13 cellular contexts compared by ENCODE assay signal in genomic region chr10:132322621-132323048, GRCh38. TPM values are rescaled to one million over a fixed set of nuclear protein-coding genes. Genes with fewer than 3 reads are reported as not detected.
DNase-seq lines count a peak whose midpoint lies in the region; ATAC-seq and TF ChIP-seq lines count a peak whose summit lies in the region.
"Had no signal": no experiment of that assay in that cellular context is flagged by ENCODE, and none has a peak within 500 bp of the region (broad histone marks: within the 10 kb centered on the region; RNA-seq: fewer than 3 reads in every experiment).

No MANE protein-coding gene starts in this region.

- H3K4me3 Mint-ChIP-seq in MCF 10A (ENCODE audit: unreplicated experiment) = peak overlapping the region; percentile 58
- H3K4me3 Mint-ChIP-seq: activated B cell treated with CpG ODN at 0.5 μM for 24 hours had no signal

- H3K27ac ChIP-seq in breast epithelium (no peak overlapping the region), Panc1 (ENCODE audit: low read length) (peak overlapping the region; percentile 52), colonic mucosa (no peak overlapping the region)

- no peak overlapping the region for H3K9ac ChIP-seq in colonic mucosa (ENCODE audit: low read depth in 2 of 2, low read length in 2 of 2)

- peaks cover 36% of the 10 kb centered on the region for H3K36me3 Mint-ChIP-seq in MCF 10A (ENCODE audit: insufficient read depth, unreplicated experiment)

- POLR2A ChIA-PET in MCF 10A (lab: Yijun Ruan, JAX) (interaction anchor here (0.7 to 1.0 kb wide), 3 partner anchors 9 to 96 kb away, joined by 3 to 6 read pairs (median 5); no protein-coding TSS in a partner anchor), Panc1 (lab: Charles Lee) (no interaction called here)

- in situ Hi-C loops in Panc1 (cut with HindIII; ENCODE audit: low pct_unique_long_range_greater_than_20kb, low sequenced_read_pairs) = no loop called here

- no peaks in the 10 kb centered on the region for H3K27me3 ChIP-seq in breast epithelium
- no peaks in the 10 kb centered on the region for H3K27me3 ChIP-seq in Panc1 (ENCODE audit: control insufficient read depth, insufficient read depth, low read length)
- H3K27me3 ChIP-seq in colonic mucosa = no peaks in the 10 kb centered on the region

- H3K27ac Mint-ChIP-seq in MCF 10A (ENCODE audit: low read depth, unreplicated experiment) = peak overlapping the region; percentile 87
- H3K27ac Mint-ChIP-seq: activated B cell treated with CpG ODN at 0.5 μM for 24 hours had no signal

- DNase-seq in MCF 10A (ENCODE audit: unreplicated experiment) (peak; percentile 90), breast epithelium (ENCODE audit: low spot score in 2 of 2) (no peak), Panc1 (ENCODE audit: low read depth, low spot score) (no peak), fibroblast of peridontal ligament (ENCODE audit: extremely low read depth) (peak; percentile 51), stromal cell of bone marrow (ENCODE audit: low read depth) (peak; percentile 47), NCI-H524 treated with DMSO at 0.1 percent for 48 hours (lab: John Stamatoyannopoulos, UW) (no peak), DMS114 treated with DMSO at 0.1 percent for 48 hours (lab: John Stamatoyannopoulos, UW; ENCODE audit: unreplicated experiment) (no peak), colonic mucosa (no peak)
- DNase-seq: activated B cell treated with CpG ODN at 0.5 μM for 24 hours; dermis blood vessel endothelial cell; hippocampal formation; NCI-H1694 treated with DMSO at 0.1 percent for 48 hours; stimulated activated naive CD8-positive, alpha-beta T cell treated with anti-CD3 and anti-CD28 coated beads, Interleukin-15, Interleukin-2, amounts not matched to agents 100 U/mL and 50 U/mL, for 24 hours had no signal

- BruUV-seq in MCF 10A (replicated peaks; lab: Mats Ljungman, UMichigan) (no TSS peak), Panc1 (replicated peaks; lab: Mats Ljungman, UMichigan) (no TSS peak)

- ATAC-seq in Panc1 = peak; percentile 27
- ATAC-seq: stimulated activated naive CD8-positive, alpha-beta T cell treated with anti-CD3 and anti-CD28 coated beads, Interleukin-15, Interleukin-2, amounts not matched to agents 100 U/mL and 50 U/mL, for 24 hours had no signal

- H3K36me3 ChIP-seq in breast epithelium (no peaks in the 10 kb centered on the region), Panc1 (ENCODE audit: control insufficient read depth, insufficient read depth, low read length) (no peaks in the 10 kb centered on the region), colonic mucosa (no peaks in the 10 kb centered on the region)

- no peaks in the 10 kb centered on the region for H3K9me3 ChIP-seq in breast epithelium
- no peaks in the 10 kb centered on the region for H3K9me3 ChIP-seq in Panc1 (ENCODE audit: control insufficient read depth, insufficient read depth, low read depth, low read length)
- no peaks in the 10 kb centered on the region for H3K9me3 ChIP-seq in colonic mucosa

- CTCF ChIA-PET in MCF 10A (lab: Yijun Ruan, JAX) (interaction anchor here (0.5 to 1.2 kb wide), 3 partner anchors 41 to 292 kb away, joined by 3 to 4 read pairs (median 4); no protein-coding TSS in a partner anchor), Panc1 (lab: Charles Lee) (no interaction called here)

- H3K4me1 ChIP-seq in breast epithelium = no peaks in the 10 kb centered on the region
- H3K4me1 ChIP-seq in Panc1 (ENCODE audit: control insufficient read depth, insufficient read depth, low read length) = peaks cover 38% of the 10 kb centered on the region
- H3K4me1 ChIP-seq in colonic mucosa = no peaks in the 10 kb centered on the region

- intact Hi-C loops in MCF 10A (cut with micrococcal nuclease) (loop anchor here (1.0 kb wide), 1 partner anchor 9 kb away; no protein-coding TSS in a partner anchor), breast epithelium (cut with DNase I; ENCODE audit: low total_unique reads) (no loop called here), Panc1 (cut with micrococcal nuclease; ENCODE audit: unreplicated experiment) (no loop called here), colonic mucosa (cut with DNase I) (no loop called here)

- TF ChIP-seq POLR2A in breast epithelium (IDR thresholded peaks at IDR 0.05) = no peak

- peak; percentile 23 for TF ChIP-seq CTCF in MCF 10A (IDR thresholded peaks at IDR 0.05; ENCODE audit: unreplicated experiment)
- TF ChIP-seq CTCF in breast epithelium (IDR thresholded peaks at IDR 0.05) = no peak
- TF ChIP-seq CTCF in Panc1 (IDR thresholded peaks at IDR 0.05) = no peak
- TF ChIP-seq CTCF in colonic mucosa (IDR thresholded peaks at IDR 0.05) = no peak

- peaks cover 48% of the 10 kb centered on the region for H3K4me1 Mint-ChIP-seq in MCF 10A (ENCODE audit: insufficient read depth, unreplicated experiment)

- no peaks in the 10 kb centered on the region for H3K27me3 Mint-ChIP-seq in MCF 10A (ENCODE audit: insufficient read depth, unreplicated experiment)
- H3K27me3 Mint-ChIP-seq: activated B cell treated with CpG ODN at 0.5 μM for 24 hours had no signal

- H3K9me3 Mint-ChIP-seq in MCF 10A (ENCODE audit: unreplicated experiment) = no peaks in the 10 kb centered on the region
- H3K9me3 Mint-ChIP-seq: activated B cell treated with CpG ODN at 0.5 μM for 24 hours had no signal

- no peak overlapping the region for H3K4me3 ChIP-seq in breast epithelium
- H3K4me3 ChIP-seq in Panc1 (ENCODE audit: low read depth in 2 of 2, low read length in 2 of 2) = no peak overlapping the region; a peak in 1 of 4 replicates
- H3K4me3 ChIP-seq in colonic mucosa = no peak overlapping the region

RNA-seq across cellular contexts. Expression of gene LRRC27, which starts 9.4 kb away (rescaled TPM):
- total RNA-seq in MCF 10A (2022) (9.1 and 10.4 TPM in 2 replicates), breast epithelium (10 to 100 TPM in 1 of 3 donors, 1 to 10 TPM in 2; 6.2 to 19.3 (median 8.2) TPM), Panc1 (2021; ENCODE audit: unreplicated experiment) (15.7 TPM), colonic mucosa (1 to 10 TPM; 5.8 to 6.1 TPM)
- 15.9 TPM for polyA plus RNA-seq in Panc1 (2012; ENCODE audit: insufficient read length)

RNA-seq across cellular contexts. Expression of gene STK32C, which starts 14.9 kb away (rescaled TPM):
- total RNA-seq in MCF 10A (2022) (20.7 and 21.2 TPM in 2 replicates), breast epithelium (10 to 100 TPM in 2 of 3 donors, 1 to 10 TPM in 1; 5.6 to 12.8 (median 11.7) TPM), Panc1 (2021; ENCODE audit: unreplicated experiment) (53.7 TPM), colonic mucosa (10 to 100 TPM in 1 of 2 donors, 1 to 10 TPM in 1; 9.2 to 14.5 TPM)
- polyA plus RNA-seq in Panc1 (2012; ENCODE audit: insufficient read length) = 74.8 TPM

Comparison
In these comparisons a context has a peak if more than half of its experiments do, and no peak if none do; other contexts are left out.
1. DNase-seq: peak in MCF 10A (single experiment), fibroblast of peridontal ligament (single experiment) and stromal cell of bone marrow (single experiment); none in breast epithelium (0 of 2), Panc1 (single experiment), NCI-H524 treated with DMSO at 0.1 percent for 48 hours (single experiment), DMS114 treated with DMSO at 0.1 percent for 48 hours (single experiment) and colonic mucosa (single experiment).